ENCODE assay signal across 8 cellular contexts in genomic region chrX:150982235-150982785, GRCh38. TPM values are rescaled to one million over a fixed set of nuclear protein-coding genes. Genes with fewer than 3 reads are reported as not detected.
DNase-seq lines count a peak whose midpoint lies in the region; ATAC-seq and TF ChIP-seq lines count a peak whose summit lies in the region.

No MANE protein-coding gene starts in this region.

- intact Hi-C loops in mammary epithelial cell (cut with micrococcal nuclease) = loop anchor here (2.0 kb wide), 2 partner anchors 138 to 210 kb away; no protein-coding TSS in a partner anchor

- peaks cover 25% of the 10 kb centered on the region for H3K79me2 ChIP-seq in mammary epithelial cell (ENCODE audit: insufficient read depth, low read length)

- peaks cover 6% of the 10 kb centered on the region for H3K4me1 ChIP-seq in mammary epithelial cell (ENCODE audit: insufficient read depth, low read length)
- H3K4me1 ChIP-seq in muscle layer of colon (ENCODE audit: insufficient read depth, low read length) = no peaks in the 10 kb centered on the region

- DNase-seq in AG09309 (ENCODE audit: low read depth) (no peak), mammary epithelial cell (no peak), NCI-H187 (lab: John Stamatoyannopoulos, UW) (no peak)
- DNase-seq in Jurkat, Clone E6-1 (ENCODE audit: low read depth, low spot score) = no peak
- no peak for DNase-seq in stimulated activated CD4-positive, alpha-beta T cell treated with anti-CD3 and anti-CD28 coated beads, Interleukin-1b, Interleukin-23, amount 100 ng/mL, for 48 hours
- no peak for DNase-seq in effector CD4-positive, alpha-beta T cell

- no TSS peak for BruUV-seq in mammary epithelial cell (replicated peaks; lab: Mats Ljungman, UMichigan)

- H3K9ac ChIP-seq in mammary epithelial cell (ENCODE audit: insufficient read depth, low read length) (peak overlapping the region; percentile 37), muscle layer of colon (ENCODE audit: low read length) (no peak overlapping the region)

- ATAC-seq in GM21717 (IDR thresholded peaks at IDR 0.05; ENCODE audit: unreplicated experiment) = no peak

- CTCF ChIA-PET in mammary epithelial cell (lab: Charles Lee; ENCODE audit: low non-redundant PET) = no interaction called here

- dilution Hi-C loops in mammary epithelial cell (cut with HindIII; ENCODE audit: low sequenced_read_pairs) = loop anchor here (5.0 to 25.0 kb wide), 3 partner anchors 75 to 220 kb away; no protein-coding TSS in a partner anchor

- in situ Hi-C loops in mammary epithelial cell (cut with MboI; ENCODE audit: low sequenced_read_pairs in 2 of 2) = no loop called here

- peak overlapping the region; percentile 95 for H2AFZ ChIP-seq in mammary epithelial cell (ENCODE audit: low read depth, low read length)

- peak overlapping the region; percentile 97 for H3K4me2 ChIP-seq in mammary epithelial cell (ENCODE audit: insufficient read depth, low read depth, low read length)

- no peaks in the 10 kb centered on the region for H4K20me1 ChIP-seq in mammary epithelial cell (ENCODE audit: insufficient read depth, low read length)

- H3K4me3 ChIP-seq in AG09309 (ENCODE audit: control insufficient read depth, low read depth, low read length) (peak overlapping the region; percentile 67), mammary epithelial cell (replicated peaks in 1 of 3; ENCODE audit: insufficient read depth in 1 of 3, low read depth in 2 of 3, low read length in 3 of 3) (peak overlapping the region; percentile 58 to 64 (median 63)), muscle layer of colon (ENCODE audit: low read depth in 1 of 2, low read length in 2 of 2) (peak overlapping the region; percentile 21 to 43)
- peak overlapping the region; percentile 51 for H3K4me3 ChIP-seq in Jurkat, Clone E6-1 (ENCODE audit: low read length)

- no peak overlapping the region for H3K27ac ChIP-seq in mammary epithelial cell (ENCODE audit: insufficient read depth, low read depth, low read length)
- no peak overlapping the region for H3K27ac ChIP-seq in muscle layer of colon (ENCODE audit: low read depth, low read length)

- TF ChIP-seq CTCF in AG09309 (IDR thresholded peaks at IDR 0.05; ENCODE audit: control insufficient read depth, insufficient read depth, low read depth, low read length, missing control alignments) (no peak), mammary epithelial cell (conservative IDR thresholded peaks at IDR 0.05 in 1 of 2, IDR thresholded peaks at IDR 0.05 in 1 of 2; ENCODE audit: extremely low read depth in 1 of 2, insufficient read depth in 1 of 2, low read depth in 1 of 2, low read length in 2 of 2) (no peak)

- H3K36me3 ChIP-seq in mammary epithelial cell (ENCODE audit: insufficient read depth, low read length) (no peaks in the 10 kb centered on the region), muscle layer of colon (ENCODE audit: insufficient read depth, low read length) (no peaks in the 10 kb centered on the region)

- WGBS in mammary epithelial cell (ENCODE audit: low coverage, missing lambda C conversion rate) = 73% methylated on average over 14 of the region's 20 CpGs

- peaks cover 4% of the 10 kb centered on the region for H3K9me3 ChIP-seq in mammary epithelial cell (replicated peaks; ENCODE audit: insufficient read depth, low read length)
- no peaks in the 10 kb centered on the region for H3K9me3 ChIP-seq in muscle layer of colon (ENCODE audit: low read length)

- no peaks in the 10 kb centered on the region for H3K27me3 ChIP-seq in mammary epithelial cell (ENCODE audit: insufficient read depth, low read length)
- H3K27me3 ChIP-seq in muscle layer of colon (ENCODE audit: control insufficient read depth in 1 of 2, insufficient read depth in 2 of 2, low read length in 2 of 2) = peaks cover 0 to 5% of the 10 kb centered on the region in 2 donors

RNA-seq across cellular contexts. Expression of gene HMGB3, which starts 0.8 kb away (rescaled TPM):
- 141 TPM for polyA plus RNA-seq in Jurkat, Clone E6-1 (2012; ENCODE audit: insufficient read depth, insufficient read length)
- total RNA-seq in mammary epithelial cell = 100 to 1,000 TPM in 1 of 2 donors, 10 to 100 TPM in 1; 58.5 to 114 TPM
- 33.0 TPM for polyA plus RNA-seq in mammary epithelial cell
- polyA minus RNA-seq in mammary epithelial cell = 33.2 TPM
